Comparison of ENCODE assay signal across 22 cellular contexts in genomic region chr14:49218436-49219092, GRCh38.
DNase-seq lines count a peak whose midpoint lies in the region; ATAC-seq, FAIRE-seq and TF ChIP-seq lines count a peak whose summit lies in the region.
"Had no signal": no experiment of that assay in that cellular context is flagged by ENCODE, and none has a peak within 500 bp of the region (broad histone marks: within the 10 kb centered on the region; RNA-seq: fewer than 3 reads in every experiment).

No MANE protein-coding gene starts in this region.

- no peak for FAIRE-seq in astrocyte (lab: Jason Lieb, UNC)
- FAIRE-seq: bronchial epithelial cell, GM18507, K562 had no signal

- H3K4me1 ChIP-seq in astrocyte (ENCODE audit: insufficient read depth, low read length) (no peaks in the 10 kb centered on the region), upper lobe of right lung (no peaks in the 10 kb centered on the region)

- H3K9me3 ChIP-seq in astrocyte (ENCODE audit: insufficient read depth, low read depth, low read length) (no peaks in the 10 kb centered on the region), upper lobe of right lung (no peaks in the 10 kb centered on the region)

- H3K79me2 ChIP-seq in astrocyte (ENCODE audit: insufficient read depth, low read length), result no peaks in the 10 kb centered on the region

- no peaks in the 10 kb centered on the region for H3K4me1 Mint-ChIP-seq in astrocyte (ENCODE audit: low read depth, unreplicated experiment)
- H3K4me1 Mint-ChIP-seq: activated CD4-positive, alpha-beta T cell treated with anti-CD3 and anti-CD28 coated beads for 36 hours; CD4-positive, CD25-positive, alpha-beta regulatory T cell; H9 had no signal

- H3K4me3 ChIP-seq in astrocyte (ENCODE audit: insufficient read depth, low read depth, low read length), result no peak overlapping the region
- no peak overlapping the region for H3K4me3 ChIP-seq in upper lobe of right lung
- H3K4me3 ChIP-seq: K562 had no signal

- no peaks in the 10 kb centered on the region for H3K27me3 Mint-ChIP-seq in astrocyte (ENCODE audit: low read depth, unreplicated experiment)
- H3K27me3 Mint-ChIP-seq: CD4-positive, CD25-positive, alpha-beta regulatory T cell had no signal

- DNase-seq in Right ventricle myocardium inferior (ENCODE audit: missing footprints), result no peak
- DNase-seq in cardiac septum (ENCODE audit: low spot score), result no peak
- peak; percentile 47 for DNase-seq in astrocyte (ENCODE audit: low read depth)
- DNase-seq in glomerular visceral epithelial cell (ENCODE audit: extremely low spot score), result peak; percentile 8
- no peak for DNase-seq in upper lobe of right lung
- no peak for DNase-seq in GM19238 (ENCODE audit: insufficient read length, low spot score)
- DNase-seq in dermis blood vessel endothelial cell, result no peak
- DNase-seq: activated CD4-positive, alpha-beta T cell treated with anti-CD3 and anti-CD28 coated beads for 36 hours; activated CD8-positive, alpha-beta memory T cell treated with anti-CD3 and anti-CD28 coated beads, Interleukin-2, amount 50 U/mL, for 4 hours; activated naive CD4-positive, alpha-beta T cell treated with Interleukin-2 at 50 U/mL for 16 hours; CD4-positive, CD25-positive, alpha-beta regulatory T cell; DMS79 treated with DMSO at 0.1 percent for 48 hours; effector memory CD4-positive, alpha-beta T cell; H9; kidney glomerular epithelial cell; NCI-H2227 treated with DMSO at 0.1 percent for 48 hours; stimulated activated CD4-positive, alpha-beta T cell treated with anti-CD3 and anti-CD28 coated beads, Interleukin-2, amount 100 ng/mL, for 24 hours; T1000 had no signal

- intact Hi-C loops in Right ventricle myocardium inferior (cut with DNase I), result no loop called here
- intact Hi-C loops in cardiac septum (cut with DNase I), result no loop called here
- intact Hi-C loops in upper lobe of right lung (cut with DNase I), result no loop called here

- H3K4me2 ChIP-seq in astrocyte (ENCODE audit: low read length), result peak overlapping the region; percentile 49

- peak overlapping the region; percentile 16 for H3K27ac Mint-ChIP-seq in astrocyte (ENCODE audit: unreplicated experiment)
- H3K27ac Mint-ChIP-seq: activated CD4-positive, alpha-beta T cell treated with anti-CD3 and anti-CD28 coated beads for 36 hours; CD4-positive, CD25-positive, alpha-beta regulatory T cell; H9 had no signal

- H3K36me3 ChIP-seq in astrocyte (ENCODE audit: insufficient read depth, low read length) (no peaks in the 10 kb centered on the region), upper lobe of right lung (no peaks in the 10 kb centered on the region)

- no peaks in the 10 kb centered on the region for H3K9me3 Mint-ChIP-seq in astrocyte (ENCODE audit: unreplicated experiment)
- H3K9me3 Mint-ChIP-seq: H9 had no signal

- ATAC-seq in Right ventricle myocardium inferior (peak; percentile 42), upper lobe of right lung (peak; percentile 29), HG03045 (IDR thresholded peaks at IDR 0.05; ENCODE audit: unreplicated experiment) (no peak)
- ATAC-seq: activated CD4-positive, alpha-beta T cell treated with anti-CD3 and anti-CD28 coated beads for 36 hours; K562 had no signal

- no peaks in the 10 kb centered on the region for H3K36me3 Mint-ChIP-seq in astrocyte (ENCODE audit: low read depth, unreplicated experiment)
- H3K36me3 Mint-ChIP-seq: CD4-positive, CD25-positive, alpha-beta regulatory T cell had no signal

- H3K27me3 ChIP-seq in astrocyte (ENCODE audit: insufficient read depth, low read length), result no peaks in the 10 kb centered on the region
- H3K27me3 ChIP-seq in upper lobe of right lung, result no peaks in the 10 kb centered on the region

- H3K27ac ChIP-seq in astrocyte (ENCODE audit: low read depth, low read length) (no peak overlapping the region), upper lobe of right lung (no peak overlapping the region)

- no peak overlapping the region for H3K9ac ChIP-seq in astrocyte (ENCODE audit: low read length)

- no peak overlapping the region for H3K4me3 Mint-ChIP-seq in astrocyte (ENCODE audit: unreplicated experiment)
- H3K4me3 Mint-ChIP-seq: activated CD4-positive, alpha-beta T cell treated with anti-CD3 and anti-CD28 coated beads for 36 hours; CD4-positive, CD25-positive, alpha-beta regulatory T cell; H9 had no signal

- TF ChIP-seq CTCF in astrocyte (IDR thresholded peaks at IDR 0.05; ENCODE audit: insufficient read depth, low read depth, low read length) (no peak), upper lobe of right lung (IDR thresholded peaks at IDR 0.05) (no peak)

- no peaks in the 10 kb centered on the region for H4K20me1 ChIP-seq in astrocyte (ENCODE audit: insufficient read depth, low read length)

- H2AFZ ChIP-seq in astrocyte (ENCODE audit: low read depth, low read length), result peak overlapping the region; percentile 51

Comparison
In these comparisons a context has a peak if more than half of its experiments do, and no peak if none do; other contexts are left out.
1. DNase-seq: peak in astrocyte (single experiment) and glomerular visceral epithelial cell (single experiment); none in Right ventricle myocardium inferior (single experiment), cardiac septum (single experiment), upper lobe of right lung (single experiment), GM19238 (single experiment) and dermis blood vessel endothelial cell (single experiment).